1 cellular context compared by ENCODE assay signal in the genomic region with DNA sequence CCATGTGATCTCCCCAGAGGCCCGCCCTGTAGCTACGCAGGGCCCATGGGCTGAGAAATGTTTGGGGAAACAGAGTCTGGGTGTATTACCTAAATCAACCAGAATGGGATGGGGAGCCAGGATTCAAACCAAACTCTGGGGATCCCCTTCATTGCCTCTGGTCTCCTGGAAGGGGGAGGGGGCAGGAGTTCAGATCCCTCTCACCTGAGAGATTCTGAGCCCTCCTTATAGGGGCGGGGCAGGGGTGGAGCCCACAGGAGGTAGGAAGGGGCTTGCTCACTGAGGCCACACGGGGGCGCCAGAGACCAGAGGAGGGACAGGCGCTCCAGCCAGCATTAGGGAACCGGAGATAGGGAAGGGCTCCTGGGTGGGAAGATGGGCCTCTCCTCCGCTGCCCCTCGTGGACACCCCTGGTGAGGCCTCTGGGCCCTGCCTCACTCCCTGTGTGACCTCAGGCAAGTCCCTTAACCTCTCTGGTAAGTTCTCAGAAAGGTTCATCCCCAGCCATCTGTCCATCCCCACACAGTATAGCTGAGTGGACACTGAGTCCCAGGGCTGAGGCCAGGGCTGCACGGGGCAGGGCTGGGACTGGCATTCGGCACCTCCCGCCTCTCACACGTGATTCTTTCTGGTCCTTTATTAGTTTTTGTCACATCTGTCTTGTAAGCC.
TF ChIP-seq lines count a peak whose summit lies in the region.

No MANE protein-coding gene starts in this region.

TF ChIP-seq in K562, 482 proteins besides CTCF, POLR2A, EP300 and RAD21 (continued from another document and continues in another):
- TF ChIP-seq ZBTB34 (CRISPR knock-in tag; IDR thresholded peaks at IDR 0.05) = no peak
- peak; percentile 72 for TF ChIP-seq MTA3 (IDR thresholded peaks at IDR 0.05; ENCODE audit: borderline replicate concordance)
- no peak for TF ChIP-seq RUNX1 (IDR thresholded peaks at IDR 0.05; ENCODE audit: low read depth)
- TF ChIP-seq MITF (IDR thresholded peaks at IDR 0.05) = no peak
- TF ChIP-seq CBX3 (IDR thresholded peaks at IDR 0.05; ENCODE audit: borderline replicate concordance in 1 of 2, low read length in 2 of 2) = no peak; a peak in 1 of 3 replicates
- no peak for TF ChIP-seq NFE2 (IDR thresholded peaks at IDR 0.05; ENCODE audit: low read depth)
- TF ChIP-seq NR1H2 (CRISPR knock-in tag; IDR thresholded peaks at IDR 0.05) = no peak
- TF ChIP-seq ZNF764 (CRISPR knock-in tag; IDR thresholded peaks at IDR 0.05; ENCODE audit: low read depth) = no peak
- TF ChIP-seq GATA2 (CRISPR knock-in tag; IDR thresholded peaks at IDR 0.05) = no peak
- no peak for TF ChIP-seq DIDO1 (tag; IDR thresholded peaks at IDR 0.05; ENCODE audit: low read depth)
- no peak for TF ChIP-seq NR2C2 (CRISPR knock-in tag; IDR thresholded peaks at IDR 0.05)
- no peak for TF ChIP-seq NR2C2 (tag; IDR thresholded peaks at IDR 0.05)
- TF ChIP-seq ZNF707 (CRISPR knock-in tag; conservative IDR thresholded peaks at IDR 0.05) = no peak
- TF ChIP-seq FIP1L1 (IDR thresholded peaks at IDR 0.05; ENCODE audit: low read depth, low read length, poor library complexity, severe bottlenecking) = no peak
- TF ChIP-seq MIER1 (IDR thresholded peaks at IDR 0.05; ENCODE audit: low read depth) = no peak
- TF ChIP-seq, protein P1, sequence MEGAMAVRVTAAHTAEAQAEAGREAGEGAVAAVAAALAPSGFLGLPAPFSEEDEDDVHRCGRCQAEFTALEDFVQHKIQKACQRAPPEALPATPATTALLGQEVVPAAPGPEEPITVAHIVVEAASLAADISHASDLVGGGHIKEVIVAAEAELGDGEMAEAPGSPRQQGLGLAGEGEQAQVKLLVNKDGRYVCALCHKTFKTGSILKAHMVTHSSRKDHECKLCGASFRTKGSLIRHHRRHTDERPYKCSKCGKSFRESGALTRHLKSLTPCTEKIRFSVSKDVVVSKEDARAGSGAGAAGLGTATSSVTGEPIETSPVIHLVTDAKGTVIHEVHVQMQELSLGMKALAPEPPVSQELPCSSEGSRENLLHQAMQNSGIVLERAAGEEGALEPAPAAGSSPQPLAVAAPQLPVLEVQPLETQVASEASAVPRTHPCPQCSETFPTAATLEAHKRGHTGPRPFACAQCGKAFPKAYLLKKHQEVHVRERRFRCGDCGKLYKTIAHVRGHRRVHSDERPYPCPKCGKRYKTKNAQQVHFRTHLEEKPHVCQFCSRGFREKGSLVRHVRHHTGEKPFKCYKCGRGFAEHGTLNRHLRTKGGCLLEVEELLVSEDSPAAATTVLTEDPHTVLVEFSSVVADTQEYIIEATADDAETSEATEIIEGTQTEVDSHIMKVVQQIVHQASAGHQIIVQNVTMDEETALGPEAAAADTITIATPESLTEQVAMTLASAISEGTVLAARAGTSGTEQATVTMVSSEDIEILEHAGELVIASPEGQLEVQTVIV (CRISPR knock-in tag; IDR thresholded peaks at IDR 0.05; ENCODE audit: borderline replicate concordance) = no peak
- no peak for TF ChIP-seq CUX1 (CRISPR knock-in tag; IDR thresholded peaks at IDR 0.05)
- no peak for TF ChIP-seq CHAMP1 (IDR thresholded peaks at IDR 0.05)
- no peak; the same call in 1 of the 2 replicates for TF ChIP-seq DMBX1 (CRISPR knock-in tag; IDR thresholded peaks at IDR 0.05; ENCODE audit: borderline replicate concordance)
- TF ChIP-seq ZNF184 (CRISPR knock-in tag; IDR thresholded peaks at IDR 0.05) = no peak
- TF ChIP-seq TCF15 (CRISPR knock-in tag; IDR thresholded peaks at IDR 0.05) = no peak
- TF ChIP-seq ZNF140 (CRISPR knock-in tag; IDR thresholded peaks at IDR 0.05) = no peak
- TF ChIP-seq HOXB6 (CRISPR knock-in tag; IDR thresholded peaks at IDR 0.05; ENCODE audit: borderline replicate concordance) = no peak
- TF ChIP-seq KAT7 (CRISPR knock-in tag; IDR thresholded peaks at IDR 0.05; ENCODE audit: borderline replicate concordance) = peak; percentile 74; the same call in 1 of the 2 replicates
- peak; percentile 55 for TF ChIP-seq CXXC5 (CRISPR knock-in tag; IDR thresholded peaks at IDR 0.05)
- no peak for TF ChIP-seq MYBL2 (IDR thresholded peaks at IDR 0.05; ENCODE audit: low read depth)
- no peak for TF ChIP-seq MYBL2 (CRISPR knock-in tag; IDR thresholded peaks at IDR 0.05; ENCODE audit: borderline replicate concordance)
- TF ChIP-seq MEF2D (tag; conservative IDR thresholded peaks at IDR 0.05; ENCODE audit: low read depth) = no peak
- TF ChIP-seq ZNF445 (CRISPR knock-in tag; IDR thresholded peaks at IDR 0.05; ENCODE audit: low read depth) = no peak
- TF ChIP-seq ZNF197 (CRISPR knock-in tag; IDR thresholded peaks at IDR 0.05; ENCODE audit: low read depth) = no peak
- TF ChIP-seq CCAR2 (IDR thresholded peaks at IDR 0.05; ENCODE audit: low read depth, low read length) = no peak
- peak; percentile 79 for TF ChIP-seq ZKSCAN1 (IDR thresholded peaks at IDR 0.05; ENCODE audit: low read depth, low read length)
- no peak for TF ChIP-seq HNRNPLL (IDR thresholded peaks at IDR 0.05; ENCODE audit: low read depth, low read length, poor library complexity, severe bottlenecking)
- TF ChIP-seq OTX1 (CRISPR knock-in tag; IDR thresholded peaks at IDR 0.05) = peak; percentile 8; the same call in 1 of the 2 replicates
- no peak for TF ChIP-seq MTF1 (CRISPR knock-in tag; IDR thresholded peaks at IDR 0.05; ENCODE audit: borderline replicate concordance)
- TF ChIP-seq, protein P2, sequence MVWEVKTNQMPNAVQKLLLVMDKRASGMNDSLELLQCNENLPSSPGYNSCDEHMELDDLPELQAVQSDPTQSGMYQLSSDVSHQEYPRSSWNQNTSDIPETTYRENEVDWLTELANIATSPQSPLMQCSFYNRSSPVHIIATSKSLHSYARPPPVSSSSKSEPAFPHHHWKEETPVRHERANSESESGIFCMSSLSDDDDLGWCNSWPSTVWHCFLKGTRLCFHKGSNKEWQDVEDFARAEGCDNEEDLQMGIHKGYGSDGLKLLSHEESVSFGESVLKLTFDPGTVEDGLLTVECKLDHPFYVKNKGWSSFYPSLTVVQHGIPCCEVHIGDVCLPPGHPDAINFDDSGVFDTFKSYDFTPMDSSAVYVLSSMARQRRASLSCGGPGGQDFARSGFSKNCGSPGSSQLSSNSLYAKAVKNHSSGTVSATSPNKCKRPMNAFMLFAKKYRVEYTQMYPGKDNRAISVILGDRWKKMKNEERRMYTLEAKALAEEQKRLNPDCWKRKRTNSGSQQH (CRISPR knock-in tag; IDR thresholded peaks at IDR 0.05) = no peak
- TF ChIP-seq HMBOX1 (IDR thresholded peaks at IDR 0.05) = no peak
- 0 out of 4 replicates have a peak, but pooled peaks of 1 of the 2 experiments have one; percentile 50 for TF ChIP-seq FOXA3 (CRISPR knock-in tag; conservative IDR thresholded peaks at IDR 0.05 in 1 of 2, IDR thresholded peaks at IDR 0.05 in 1 of 2)
- no peak for TF ChIP-seq CREB1 (IDR thresholded peaks at IDR 0.05)
- TF ChIP-seq CREB1 (CRISPR knock-in tag; IDR thresholded peaks at IDR 0.05) = peak; percentile 58; the same call in 1 of the 2 replicates
- TF ChIP-seq FOXK2 (conservative IDR thresholded peaks at IDR 0.05 in 1 of 2, IDR thresholded peaks at IDR 0.05 in 1 of 2; ENCODE audit: low read depth in 2 of 2) = no peak
- TF ChIP-seq TRIM24 (IDR thresholded peaks at IDR 0.05) = 0 out of 4 replicates have a peak, but pooled peaks of 1 of the 2 experiments have one; percentile 15
- TF ChIP-seq HEY1 (CRISPR knock-in tag; IDR thresholded peaks at IDR 0.05; ENCODE audit: borderline replicate concordance) = no peak
- TF ChIP-seq HDAC8 (tag; IDR thresholded peaks at IDR 0.05) = no peak
- TF ChIP-seq PHB2 (IDR thresholded peaks at IDR 0.05; ENCODE audit: low read depth) = no peak
- TF ChIP-seq TBL1XR1 (IDR thresholded peaks at IDR 0.05; ENCODE audit: low read length in 2 of 2) = no peak
- TF ChIP-seq COPS2 (conservative IDR thresholded peaks at IDR 0.05) = no peak
- TF ChIP-seq ZNF75A (CRISPR knock-in tag; IDR thresholded peaks at IDR 0.05) = no peak
- peak; percentile 55 for TF ChIP-seq ZFX (CRISPR knock-in tag; IDR thresholded peaks at IDR 0.05)
- no peak for TF ChIP-seq PCBP2 (IDR thresholded peaks at IDR 0.05; ENCODE audit: low read depth, low read length, poor library complexity, severe bottlenecking)
- no peak for TF ChIP-seq PYGO2 (tag; IDR thresholded peaks at IDR 0.05)
- 0 out of 2 replicates have a peak, but pooled peaks have one; percentile 38 for TF ChIP-seq ZEB2 (IDR thresholded peaks at IDR 0.05)
- no peak for TF ChIP-seq HDAC3 (IDR thresholded peaks at IDR 0.05; ENCODE audit: borderline replicate concordance, partially characterized antibody)
- TF ChIP-seq IFI16 (CRISPR knock-in tag; IDR thresholded peaks at IDR 0.05) = no peak
- no peak for TF ChIP-seq FOXA1 (IDR thresholded peaks at IDR 0.05; ENCODE audit: borderline replicate concordance)
